ENCODE assay signal across 34 cellular contexts in genomic region chr6:163915131-163915530, GRCh38.
DNase-seq lines count a peak whose midpoint lies in the region; ATAC-seq, FAIRE-seq and TF ChIP-seq lines count a peak whose summit lies in the region.
"Had no signal": no experiment of that assay in that cellular context is flagged by ENCODE, and none has a peak within 500 bp of the region (broad histone marks: within the 10 kb centered on the region; RNA-seq: fewer than 3 reads in every experiment).

No MANE protein-coding gene starts in this region.

- H3K9me3 ChIP-seq in H1 (ENCODE audit: insufficient read depth in 2 of 2, low read depth in 1 of 2, low read length in 1 of 2) (no peaks in the 10 kb centered on the region), trophoblast cell (ENCODE audit: insufficient read depth, low read depth, low read length) (no peaks in the 10 kb centered on the region)
- no peaks in the 10 kb centered on the region for H3K9me3 ChIP-seq in CD8-positive, alpha-beta T cell (ENCODE audit: low read length)
- H3K9me3 ChIP-seq: A549; BE2C; BLaER1; BLaER1 treated with 17β-estradiol and CSF1 and Interleukin-3, amounts not matched to agents 10 nM and 100 nM; Caco-2 had no signal

- POLR2A ChIA-PET in H1 (lab: Charles Lee; ENCODE audit: partially characterized antibody): no interaction called here
- POLR2A ChIA-PET in CD8-positive, alpha-beta T cell (lab: Charles Lee): no interaction called here

- H2BK5ac ChIP-seq in H1 (ENCODE audit: low read depth, low read length) (no peak overlapping the region), trophoblast cell (ENCODE audit: low read depth, low read length, poor library complexity) (no peak overlapping the region)

- H2BK120ac ChIP-seq in H1 (replicated peaks; ENCODE audit: low read depth, low read length) (no peak overlapping the region), trophoblast cell (ENCODE audit: insufficient read depth, low read length, poor library complexity) (no peak overlapping the region)

- H2BK15ac ChIP-seq in H1 (ENCODE audit: low read length): 0 out of 2 replicates have a peak overlapping the region, but pooled peaks have one; percentile 19

- H3K18ac ChIP-seq in H1 (ENCODE audit: extremely low read depth, low read length) (no peak overlapping the region), trophoblast cell (ENCODE audit: low read length) (no peak overlapping the region)

- no peak overlapping the region for H4K91ac ChIP-seq in H1 (replicated peaks; ENCODE audit: insufficient read length, low read length)
- no peak overlapping the region for H4K91ac ChIP-seq in trophoblast cell (ENCODE audit: low read depth, low read length)

- H3K56ac ChIP-seq in H1 (replicated peaks; ENCODE audit: insufficient read length, low read depth, low read length): no peak overlapping the region

- TF ChIP-seq RAD21 in H1 (IDR thresholded peaks at IDR 0.05 in 1 of 2, conservative IDR thresholded peaks at IDR 0.05 in 1 of 2; ENCODE audit: low read depth in 2 of 2, low read length in 2 of 2): no peak

- H3K4me1 ChIP-seq in H1 (replicated peaks in 1 of 4; ENCODE audit: control insufficient read depth in 3 of 4, insufficient read depth in 4 of 4, low read length in 3 of 4): no peaks in the 10 kb centered on the region
- peaks cover 0 to 6% of the 10 kb centered on the region in 2 experiments for H3K4me1 ChIP-seq in trophoblast cell (ENCODE audit: control insufficient read depth in 1 of 2, insufficient read depth in 2 of 2, low read length in 2 of 2)
- H3K4me1 ChIP-seq in CD8-positive, alpha-beta T cell (ENCODE audit: insufficient read depth, low read length): no peaks in the 10 kb centered on the region
- H3K4me1 ChIP-seq: A549; BE2C; BLaER1; BLaER1 treated with 17β-estradiol and CSF1 and Interleukin-3, amounts not matched to agents 10 nM and 100 nM had no signal

- no peaks in the 10 kb centered on the region for H4K20me1 ChIP-seq in H1 (replicated peaks in 1 of 2; ENCODE audit: control insufficient read depth in 1 of 2, insufficient read depth in 2 of 2, low read length in 2 of 2)
- H4K20me1 ChIP-seq: BLaER1; BLaER1 treated with 17β-estradiol and CSF1 and Interleukin-3, amounts not matched to agents 10 nM and 100 nM had no signal

- H3K4me3 ChIP-seq in H1 (ENCODE audit: extremely low read depth in 1 of 4, insufficient read depth in 2 of 4, low read depth in 3 of 4, low read length in 4 of 4): no peak overlapping the region
- no peak overlapping the region for H3K4me3 ChIP-seq in trophoblast cell (ENCODE audit: low read depth, low read length)
- no peak overlapping the region for H3K4me3 ChIP-seq in CD8-positive, alpha-beta T cell (ENCODE audit: low read depth, low read length)
- no peak overlapping the region for H3K4me3 ChIP-seq in coronary artery
- H3K4me3 ChIP-seq: A549; BLaER1; BLaER1 treated with 17β-estradiol and CSF1 and Interleukin-3, amounts not matched to agents 10 nM and 100 nM had no signal

- no peak for TF ChIP-seq POLR2A in H1 (IDR thresholded peaks at IDR 0.05; ENCODE audit: control extremely low read depth in 1 of 2, low read depth in 2 of 2, low read length in 2 of 2)

- H3K36me3 ChIP-seq in H1 (ENCODE audit: control insufficient read depth in 2 of 4, insufficient read depth in 4 of 4, low read length in 3 of 4): no peaks in the 10 kb centered on the region
- no peaks in the 10 kb centered on the region for H3K36me3 ChIP-seq in trophoblast cell (ENCODE audit: control insufficient read depth in 1 of 2, insufficient read depth in 2 of 2, low read length in 2 of 2)
- no peaks in the 10 kb centered on the region for H3K36me3 ChIP-seq in CD8-positive, alpha-beta T cell (ENCODE audit: insufficient read depth, low read length)
- H3K36me3 ChIP-seq: BE2C; BLaER1; BLaER1 treated with 17β-estradiol and CSF1 and Interleukin-3, amounts not matched to agents 10 nM and 100 nM had no signal

- H3K79me1 ChIP-seq in H1 (ENCODE audit: low read depth, low read length): no peaks in the 10 kb centered on the region
- H3K79me1 ChIP-seq in trophoblast cell (ENCODE audit: low read length): peaks cover 2% of the 10 kb centered on the region

- H3K23ac ChIP-seq in H1 (ENCODE audit: insufficient read length) (no peak overlapping the region), trophoblast cell (ENCODE audit: low read length) (no peak overlapping the region)

- H3K4me3 Mint-ChIP-seq in CD8-positive, alpha-beta T cell: no peak overlapping the region
- H3K4me3 Mint-ChIP-seq: B cell; CD14-positive monocyte; CD4-positive, alpha-beta memory T cell; CD4-positive, alpha-beta T cell; CD4-positive, CD25-positive, alpha-beta regulatory T cell; CD8-positive, alpha-beta memory T cell had no signal

- no peak overlapping the region for H2AK5ac ChIP-seq in H1 (ENCODE audit: low read depth, low read length)
- H2AK5ac ChIP-seq in trophoblast cell (ENCODE audit: low read length): no peak overlapping the region

- no peak overlapping the region for H4K8ac ChIP-seq in H1 (ENCODE audit: extremely low read depth, insufficient read depth, low read length)
- no peak overlapping the region for H4K8ac ChIP-seq in trophoblast cell (ENCODE audit: low read depth, low read length)

- H3K36me3 Mint-ChIP-seq in CD8-positive, alpha-beta T cell: no peaks in the 10 kb centered on the region
- H3K36me3 Mint-ChIP-seq: CD14-positive monocyte; CD4-positive, alpha-beta memory T cell; CD4-positive, CD25-positive, alpha-beta regulatory T cell; CD8-positive, alpha-beta memory T cell had no signal

- H3K27me3 ChIP-seq in H1 (replicated peaks in 1 of 4; ENCODE audit: control insufficient read depth in 3 of 4, extremely low read depth in 1 of 4, insufficient read depth in 3 of 4, low read length in 3 of 4) (no peaks in the 10 kb centered on the region), trophoblast cell (ENCODE audit: insufficient read depth, low read length) (no peaks in the 10 kb centered on the region)
- H3K27me3 ChIP-seq in CD8-positive, alpha-beta T cell (ENCODE audit: insufficient read depth, low read length): no peaks in the 10 kb centered on the region
- H3K27me3 ChIP-seq: BE2C; BLaER1; BLaER1 treated with 17β-estradiol and CSF1 and Interleukin-3, amounts not matched to agents 10 nM and 100 nM had no signal

- no peak overlapping the region for H3K27ac Mint-ChIP-seq in CD8-positive, alpha-beta T cell
- H3K27ac Mint-ChIP-seq: B cell; CD14-positive monocyte; CD4-positive, alpha-beta memory T cell; CD4-positive, alpha-beta T cell; CD4-positive, CD25-positive, alpha-beta regulatory T cell; CD8-positive, alpha-beta memory T cell had no signal

- H4K12ac ChIP-seq in trophoblast cell (ENCODE audit: low read depth, low read length): no peak overlapping the region

- no peaks in the 10 kb centered on the region for H3K23me2 ChIP-seq in H1 (ENCODE audit: low read depth, low read length)

- no peak overlapping the region for H3K9ac ChIP-seq in H1 (replicated peaks in 1 of 4; ENCODE audit: extremely low read depth in 1 of 4, low read depth in 3 of 4, low read length in 3 of 4)
- no peak overlapping the region for H3K9ac ChIP-seq in trophoblast cell (ENCODE audit: low read length)
- H3K9ac ChIP-seq: BLaER1; BLaER1 treated with 17β-estradiol and CSF1 and Interleukin-3, amounts not matched to agents 10 nM and 100 nM had no signal

- H3K27ac ChIP-seq in H1 (ENCODE audit: low read depth, low read length): no peak overlapping the region
- no peak overlapping the region for H3K27ac ChIP-seq in trophoblast cell (ENCODE audit: low read depth, low read length)
- H3K27ac ChIP-seq in CD8-positive, alpha-beta T cell (ENCODE audit: low read depth, low read length): no peak overlapping the region
- no peak overlapping the region for H3K27ac ChIP-seq in coronary artery
- H3K27ac ChIP-seq: 22Rv1; A549; BLaER1; BLaER1 treated with 17β-estradiol and CSF1 and Interleukin-3, amounts not matched to agents 10 nM and 100 nM; C4-2B had no signal

- H3K4me2 ChIP-seq in H1 (ENCODE audit: insufficient read depth in 1 of 2, low read depth in 2 of 2, low read length in 2 of 2) (no peak overlapping the region), trophoblast cell (ENCODE audit: low read length) (no peak overlapping the region)
- H3K4me2 ChIP-seq: A549; BLaER1; BLaER1 treated with 17β-estradiol and CSF1 and Interleukin-3, amounts not matched to agents 10 nM and 100 nM had no signal

- intact Hi-C loops in CD8-positive, alpha-beta T cell (cut with DNase I, micrococcal nuclease): no loop called here

- CTCF ChIA-PET in H1 (lab: Charles Lee; ENCODE audit: partially characterized antibody): no interaction called here
- CTCF ChIA-PET in CD8-positive, alpha-beta T cell (lab: Charles Lee): no interaction called here

- no peak overlapping the region for H2AFZ ChIP-seq in H1 (ENCODE audit: low read length)
- no peak overlapping the region for H2AFZ ChIP-seq in trophoblast cell (ENCODE audit: insufficient read depth, low read length, poor library complexity)

- no peaks in the 10 kb centered on the region for H3K79me2 ChIP-seq in H1 (ENCODE audit: control insufficient read depth in 1 of 2, insufficient read depth in 2 of 2, low read length in 2 of 2)
- H3K79me2 ChIP-seq in trophoblast cell (ENCODE audit: control insufficient read depth, insufficient read depth, low read length, poor library complexity): no peaks in the 10 kb centered on the region

- H3K14ac ChIP-seq in H1 (ENCODE audit: insufficient read length) (no peak overlapping the region), trophoblast cell (ENCODE audit: low read length) (no peak overlapping the region)

- no peaks in the 10 kb centered on the region for H3K4me1 Mint-ChIP-seq in CD8-positive, alpha-beta T cell (ENCODE audit: low read depth)
- H3K4me1 Mint-ChIP-seq: B cell; CD14-positive monocyte; CD4-positive, alpha-beta memory T cell; CD4-positive, CD25-positive, alpha-beta regulatory T cell; CD8-positive, alpha-beta memory T cell had no signal

- H3K9me3 Mint-ChIP-seq in CD8-positive, alpha-beta T cell: no peaks in the 10 kb centered on the region
- H3K9me3 Mint-ChIP-seq: CD4-positive, alpha-beta memory T cell; CD4-positive, alpha-beta T cell; CD8-positive, alpha-beta memory T cell had no signal

- H2BK20ac ChIP-seq in H1 (ENCODE audit: low read length): no peak overlapping the region

- no peak for FAIRE-seq in H1 (lab: Jason Lieb, UNC)
- FAIRE-seq: A204.1, A549, D721Med had no signal

- H2BK12ac ChIP-seq in H1 (ENCODE audit: low read depth, low read length) (no peak overlapping the region), trophoblast cell (ENCODE audit: low read length) (no peak overlapping the region)

- DNase-seq in HT-29 (ENCODE audit: low spot score) (peak; percentile 5), H1 (ENCODE audit: low read depth in 1 of 2, low spot score in 2 of 2) (no peak), trophoblast cell (peak; percentile 53 to 73), coronary artery (ENCODE audit: low spot score) (no peak), DMS53 treated with DMSO at 0.1 percent for 48 hours (lab: John Stamatoyannopoulos, UW; ENCODE audit: unreplicated experiment) (no peak)
- no peak for DNase-seq in CD8-positive, alpha-beta T cell
- DNase-seq: 8988T; ACHN; AML-193; BE2C; C1 segment of cervical spinal cord; Caco-2; Calu3; CD4-positive, alpha-beta memory T cell; CD4-positive, alpha-beta T cell; CD4-positive, CD25-positive, alpha-beta regulatory T cell; CD8-positive, alpha-beta memory T cell; COR-L47; DMS 273 treated with DMSO at 0.1 percent for 48 hours; DMS153; DMS53; DMS79; DMS79 treated with DMSO at 0.1 percent for 48 hours; DND-41; EL had no signal

- no peak for ATAC-seq in CD8-positive, alpha-beta T cell
- ATAC-seq: A549 had no signal

- H3K27me3 Mint-ChIP-seq in CD8-positive, alpha-beta T cell (ENCODE audit: low read depth): peaks cover 3% of the 10 kb centered on the region
- H3K27me3 Mint-ChIP-seq: CD4-positive, CD25-positive, alpha-beta regulatory T cell had no signal

- H4K5ac ChIP-seq in H1 (ENCODE audit: insufficient read length, low read depth, low read length): no peak overlapping the region

- H3K4ac ChIP-seq in H1 (replicated peaks; ENCODE audit: insufficient read length, low read depth, low read length) (no peak overlapping the region), trophoblast cell (ENCODE audit: low read depth, low read length) (no peak overlapping the region)

- 90% methylated on average over 8 of the region's 8 CpGs; no CpG with 5 or more reads in 1 of the 2 experiments for WGBS in H1 (ENCODE audit: extremely low coverage in 1 of 2, insufficient coverage in 1 of 2, insufficient read length in 1 of 2, insufficient replicate concordance in 2 of 2, low coverage in 1 of 2, low lambda C conversion rate in 2 of 2, missing lambda C conversion rate in 1 of 2), 2 experiments
- no CpG with 5 or more reads among the region's 8 CpGs for WGBS in trophoblast cell (ENCODE audit: extremely low coverage, insufficient coverage, insufficient read length)

- no peak for TF ChIP-seq CTCF in H1 (IDR thresholded peaks at IDR 0.05; ENCODE audit: control extremely low read depth in 1 of 3, insufficient read depth in 1 of 3, low read depth in 1 of 3, low read length in 3 of 3)
- TF ChIP-seq CTCF in CD8-positive, alpha-beta T cell (IDR thresholded peaks at IDR 0.05): no peak
- TF ChIP-seq CTCF in coronary artery (IDR thresholded peaks at IDR 0.05): no peak

- no peak for TF ChIP-seq EP300 in H1 (IDR thresholded peaks at IDR 0.05; ENCODE audit: borderline replicate concordance in 1 of 2, low read depth in 2 of 2, low read length in 2 of 2)

Comparison
In these comparisons a context has a peak if more than half of its experiments do, and no peak if none do; other contexts are left out.
1. DNase-seq: peak in HT-29 (single experiment) and trophoblast cell (2 of 2); none in H1 (0 of 2), CD8-positive, alpha-beta T cell (0 of 7), coronary artery (single experiment) and DMS53 treated with DMSO at 0.1 percent for 48 hours (single experiment).